In the genomic region with DNA sequence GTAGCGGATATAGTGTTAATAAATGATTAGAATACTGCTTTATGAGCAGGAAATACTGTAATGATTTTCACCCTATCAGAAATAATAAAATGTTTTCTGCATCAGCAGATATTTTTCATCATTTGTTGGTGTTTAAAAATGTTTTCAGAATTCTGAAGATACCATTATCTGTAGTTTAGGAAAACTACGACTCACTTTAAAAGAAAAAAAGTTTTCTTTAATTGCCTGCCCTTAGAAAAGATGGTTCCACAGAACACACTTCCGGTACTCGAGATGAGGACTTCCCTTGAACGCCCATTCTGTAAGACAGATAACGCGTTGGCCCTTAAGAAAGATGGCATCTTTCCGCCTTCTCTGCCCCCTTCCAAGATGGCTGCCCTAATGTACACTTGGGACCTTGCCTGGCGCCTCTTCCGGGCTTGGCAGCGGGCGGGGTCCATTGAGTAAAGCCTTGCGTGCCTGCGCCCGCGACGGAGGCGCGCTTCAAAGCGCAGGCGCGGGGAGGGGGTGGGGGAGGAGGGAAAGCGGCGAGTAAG, we compare ENCODE assay signal across 1 cellular context.
A peak's percentile ranks its signal among the peaks of the same experiment; 100 is the strongest.
TF ChIP-seq lines count a peak whose summit lies in the region.

A gene with protein sequence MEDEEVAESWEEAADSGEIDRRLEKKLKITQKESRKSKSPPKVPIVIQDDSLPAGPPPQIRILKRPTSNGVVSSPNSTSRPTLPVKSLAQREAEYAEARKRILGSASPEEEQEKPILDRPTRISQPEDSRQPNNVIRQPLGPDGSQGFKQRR (plus strand): TSS at position 521 of the 536 bp plus-strand sequence. CDS start 16 bp downstream, outside the sequence.

TF ChIP-seq in IMR-90, 13 proteins besides CTCF, POLR2A, EP300 and RAD21:
- TF ChIP-seq FOS (IDR thresholded peaks at IDR 0.05; ENCODE audit: low read depth, low read length), result no peak
- TF ChIP-seq, protein P1, sequence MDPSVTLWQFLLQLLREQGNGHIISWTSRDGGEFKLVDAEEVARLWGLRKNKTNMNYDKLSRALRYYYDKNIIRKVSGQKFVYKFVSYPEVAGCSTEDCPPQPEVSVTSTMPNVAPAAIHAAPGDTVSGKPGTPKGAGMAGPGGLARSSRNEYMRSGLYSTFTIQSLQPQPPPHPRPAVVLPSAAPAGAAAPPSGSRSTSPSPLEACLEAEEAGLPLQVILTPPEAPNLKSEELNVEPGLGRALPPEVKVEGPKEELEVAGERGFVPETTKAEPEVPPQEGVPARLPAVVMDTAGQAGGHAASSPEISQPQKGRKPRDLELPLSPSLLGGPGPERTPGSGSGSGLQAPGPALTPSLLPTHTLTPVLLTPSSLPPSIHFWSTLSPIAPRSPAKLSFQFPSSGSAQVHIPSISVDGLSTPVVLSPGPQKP (IDR thresholded peaks at IDR 0.05; ENCODE audit: borderline replicate concordance, low read depth, low read length), result 0 out of 2 replicates have a peak, but pooled peaks have one; percentile 14
- TF ChIP-seq CEBPB (IDR thresholded peaks at IDR 0.05; ENCODE audit: low read depth, low read length), result peak; percentile 62
- no peak for TF ChIP-seq NFE2L2 (IDR thresholded peaks at IDR 0.05; ENCODE audit: low read depth, low read length)
- no peak for TF ChIP-seq RCOR1 (IDR thresholded peaks at IDR 0.05; ENCODE audit: insufficient replicate concordance, low read length)
- TF ChIP-seq MAFK (IDR thresholded peaks at IDR 0.05; ENCODE audit: low read depth, low read length), result no peak
- TF ChIP-seq BHLHE40 (IDR thresholded peaks at IDR 0.05; ENCODE audit: low read depth, low read length), result no peak
- TF ChIP-seq SMC3 (IDR thresholded peaks at IDR 0.05; ENCODE audit: low read depth, low read length), result no peak
- TF ChIP-seq, protein P2, sequence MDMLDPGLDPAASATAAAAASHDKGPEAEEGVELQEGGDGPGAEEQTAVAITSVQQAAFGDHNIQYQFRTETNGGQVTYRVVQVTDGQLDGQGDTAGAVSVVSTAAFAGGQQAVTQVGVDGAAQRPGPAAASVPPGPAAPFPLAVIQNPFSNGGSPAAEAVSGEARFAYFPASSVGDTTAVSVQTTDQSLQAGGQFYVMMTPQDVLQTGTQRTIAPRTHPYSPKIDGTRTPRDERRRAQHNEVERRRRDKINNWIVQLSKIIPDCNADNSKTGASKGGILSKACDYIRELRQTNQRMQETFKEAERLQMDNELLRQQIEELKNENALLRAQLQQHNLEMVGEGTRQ (IDR thresholded peaks at IDR 0.05; ENCODE audit: low read depth, low read length), result no peak
- no peak for TF ChIP-seq MXI1 (IDR thresholded peaks at IDR 0.05; ENCODE audit: borderline replicate concordance, low read depth, low read length)
- no peak for TF ChIP-seq RFX5 (IDR thresholded peaks at IDR 0.05; ENCODE audit: low read depth, low read length)
- TF ChIP-seq MAZ (IDR thresholded peaks at IDR 0.05; ENCODE audit: borderline replicate concordance, low read depth, low read length), result peak; percentile 96; the same call in 1 of the 2 replicates
- TF ChIP-seq CHD1 (IDR thresholded peaks at IDR 0.05; ENCODE audit: low read depth, low read length), result no peak
